Comparison of ENCODE assay signal across 14 cellular contexts in genomic region chr1:106998431-106999002, GRCh38.
"Had no signal": no experiment of that assay in that cellular context is flagged by ENCODE, and none has a peak within 500 bp of the region (broad histone marks: within the 10 kb centered on the region; RNA-seq: fewer than 3 reads in every experiment).

No MANE protein-coding gene starts in this region.

- DNase-seq: activated CD4-positive, alpha-beta T cell treated with anti-CD3 and anti-CD28 coated beads, Interleukin-2, amount 10 ng/mL, durations not matched to agents 24 days and 14 days; activated CD8-positive, alpha-beta T cell treated with anti-CD3 and anti-CD28 coated beads for 36 hours; activated naive CD4-positive, alpha-beta T cell treated with anti-CD3 and anti-CD28 coated beads for 36 hours; activated T-cell treated with anti-CD3 and anti-CD28 coated beads, Interleukin-2, amount 50 U/mL, for 1 hour; body of pancreas; posterior cingulate gyrus; stimulated activated naive B cell treated with anti-CD40 and anti-IgM and Interleukin-4, amounts not matched to agents 10 μg/mL and 1 μg/mL and 100 μg/mL, for 72 hours; T1000; upper lobe of left lung had no signal

- ATAC-seq: activated CD8-positive, alpha-beta T cell treated with anti-CD3 and anti-CD28 coated beads for 36 hours; activated T-helper 17 cell treated with anti-CD3 and anti-CD28 coated beads, Interleukin-2, amount 50 U/mL, for 72 hours; body of pancreas; left lobe of liver; stimulated activated naive B cell treated with anti-CD40 and anti-IgM and Interleukin-4, amounts not matched to agents 10 μg/mL and 1 μg/mL and 100 μg/mL, for 72 hours had no signal

- H3K27ac ChIP-seq: body of pancreas, coronary artery, thoracic aorta, upper lobe of left lung had no signal

- H3K27me3 ChIP-seq: body of pancreas, upper lobe of left lung had no signal

- H3K36me3 ChIP-seq: thoracic aorta, upper lobe of left lung had no signal

- H3K4me3 ChIP-seq: body of pancreas, coronary artery, lung, thoracic aorta, upper lobe of left lung had no signal
